ENCODE assay signal across 24 cellular contexts in the genomic region with DNA sequence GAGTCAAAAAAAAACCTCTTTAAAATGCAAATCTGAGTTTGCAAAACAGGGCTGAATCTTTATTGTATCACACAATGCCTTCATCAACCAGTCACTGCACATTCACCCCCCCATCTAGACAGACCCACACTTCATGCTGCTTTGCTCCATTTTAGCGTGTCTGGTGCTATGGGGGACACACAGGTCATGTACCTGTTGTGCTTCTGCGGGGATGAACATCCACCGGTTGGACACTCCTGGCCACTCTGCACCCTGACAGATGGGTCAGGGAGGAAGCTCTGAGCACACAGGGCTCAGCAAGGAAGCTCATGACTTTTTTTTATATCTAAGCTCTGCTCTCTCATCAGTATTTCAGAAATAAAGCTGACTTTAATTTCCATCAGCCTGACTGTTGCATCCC.
"Had no signal": no experiment of that assay in that cellular context is flagged by ENCODE, and none has a peak within 500 bp of the region (broad histone marks: within the 10 kb centered on the region; RNA-seq: fewer than 3 reads in every experiment).

No MANE protein-coding gene starts in this region.

- H3K9me3 ChIP-seq: colonic mucosa, esophagus squamous epithelium, heart right ventricle, stomach, thyroid gland, upper lobe of left lung, vagina had no signal

- H3K27me3 Mint-ChIP-seq: activated CD4-positive, alpha-beta T cell treated with anti-CD3 and anti-CD28 coated beads, Interleukin-2, amount 10 ng/mL, durations not matched to agents 7 days and 5 days; activated CD8-positive, alpha-beta memory T cell treated with anti-CD3 and anti-CD28 coated beads, Interleukin-2, amount 10 ng/mL, durations not matched to agents 7 days and 5 days; activated naive CD4-positive, alpha-beta T cell treated with anti-CD3 and anti-CD28 coated beads, Interleukin-2, amount 50 U/mL, for 24 hours; stimulated activated naive B cell treated with anti-CD40 and anti-IgM and Interleukin-4, amounts not matched to agents 10 μg/mL and 1 μg/mL and 100 μg/mL, for 72 hours had no signal

- DNase-seq: activated CD4-positive, alpha-beta T cell treated with anti-CD3 and anti-CD28 coated beads for 1 hour; activated CD4-positive, alpha-beta T cell treated with anti-CD3 and anti-CD28 coated beads, Interleukin-2, amount 10 ng/mL, durations not matched to agents 7 days and 5 days; activated CD8-positive, alpha-beta memory T cell treated with anti-CD3 and anti-CD28 coated beads, Interleukin-2, amount 10 ng/mL, durations not matched to agents 7 days and 5 days; activated CD8-positive, alpha-beta T cell treated with anti-CD3 and anti-CD28 coated beads, Interleukin-2, amount 10 ng/mL, durations not matched to agents 7 days and 5 days; activated gamma-delta T cell treated with Interleukin-2 at 50 U/mL for 16 hours; cerebellar nuclear complex; colonic mucosa; effector CD8-positive, alpha-beta T cell; esophagus squamous epithelium; foreskin melanocyte; heart right ventricle; midbrain; natural killer cell; posterior cingulate gyrus; right cardiac atrium; stimulated activated CD4-positive, alpha-beta T cell treated with anti-CD3 and anti-CD28 coated beads, Interleukin-4, amount 100 ng/mL, for 1 hour; stimulated activated naive B cell treated with anti-CD40 and anti-IgM and Interleukin-4, amounts not matched to agents 10 μg/mL and 1 μg/mL and 100 μg/mL, for 72 hours; stomach; T1000; thyroid gland; upper lobe of left lung had no signal

- H3K4me1 ChIP-seq: colonic mucosa, esophagus squamous epithelium, thyroid gland, vagina had no signal

- ATAC-seq: activated CD8-positive, alpha-beta memory T cell treated with anti-CD3 and anti-CD28 coated beads, Interleukin-2, amount 10 ng/mL, durations not matched to agents 7 days and 5 days; activated CD8-positive, alpha-beta T cell treated with anti-CD3 and anti-CD28 coated beads, Interleukin-2, amount 10 ng/mL, durations not matched to agents 7 days and 5 days; heart right ventricle; natural killer cell; stimulated activated naive B cell treated with anti-CD40 and anti-IgM and Interleukin-4, amounts not matched to agents 10 μg/mL and 1 μg/mL and 100 μg/mL, for 72 hours had no signal

- H3K9me3 Mint-ChIP-seq: activated CD4-positive, alpha-beta T cell treated with anti-CD3 and anti-CD28 coated beads, Interleukin-2, amount 10 ng/mL, durations not matched to agents 7 days and 5 days; activated naive CD4-positive, alpha-beta T cell treated with anti-CD3 and anti-CD28 coated beads, Interleukin-2, amount 50 U/mL, for 24 hours; natural killer cell; stimulated activated naive B cell treated with anti-CD40 and anti-IgM and Interleukin-4, amounts not matched to agents 10 μg/mL and 1 μg/mL and 100 μg/mL, for 72 hours had no signal

- H3K27me3 ChIP-seq: colonic mucosa, esophagus squamous epithelium, heart right ventricle, stomach, thyroid gland, upper lobe of left lung, vagina had no signal

- H3K4me3 ChIP-seq: colonic mucosa, esophagus squamous epithelium, heart right ventricle, stomach, thyroid gland, upper lobe of left lung, vagina had no signal

- H3K4me1 Mint-ChIP-seq: activated CD4-positive, alpha-beta T cell treated with anti-CD3 and anti-CD28 coated beads, Interleukin-2, amount 10 ng/mL, durations not matched to agents 7 days and 5 days; activated CD8-positive, alpha-beta memory T cell treated with anti-CD3 and anti-CD28 coated beads, Interleukin-2, amount 10 ng/mL, durations not matched to agents 7 days and 5 days; activated naive CD4-positive, alpha-beta T cell treated with anti-CD3 and anti-CD28 coated beads, Interleukin-2, amount 50 U/mL, for 24 hours; natural killer cell had no signal

- H3K36me3 ChIP-seq: colonic mucosa had no signal

- H3K27ac ChIP-seq: colonic mucosa, epithelial cell of prostate, esophagus squamous epithelium, heart right ventricle, stomach, thyroid gland, vagina had no signal

- H3K27ac Mint-ChIP-seq: activated CD8-positive, alpha-beta memory T cell treated with anti-CD3 and anti-CD28 coated beads, Interleukin-2, amount 10 ng/mL, durations not matched to agents 7 days and 5 days; activated CD8-positive, alpha-beta T cell treated with anti-CD3 and anti-CD28 coated beads, Interleukin-2, amount 10 ng/mL, durations not matched to agents 7 days and 5 days had no signal

- H3K4me3 Mint-ChIP-seq: activated CD4-positive, alpha-beta T cell treated with anti-CD3 and anti-CD28 coated beads, Interleukin-2, amount 10 ng/mL, durations not matched to agents 7 days and 5 days; activated CD8-positive, alpha-beta memory T cell treated with anti-CD3 and anti-CD28 coated beads, Interleukin-2, amount 10 ng/mL, durations not matched to agents 7 days and 5 days; activated CD8-positive, alpha-beta T cell treated with anti-CD3 and anti-CD28 coated beads, Interleukin-2, amount 10 ng/mL, durations not matched to agents 7 days and 5 days; activated naive CD4-positive, alpha-beta T cell treated with anti-CD3 and anti-CD28 coated beads, Interleukin-2, amount 50 U/mL, for 24 hours; natural killer cell; stimulated activated naive B cell treated with anti-CD40 and anti-IgM and Interleukin-4, amounts not matched to agents 10 μg/mL and 1 μg/mL and 100 μg/mL, for 72 hours had no signal
